Comparison of ENCODE assay signal across 8 cellular contexts in genomic region chr18:79393181-79393598, GRCh38. TPM values are rescaled to one million over a fixed set of nuclear protein-coding genes. Genes with fewer than 3 reads are reported as not detected.
A peak's percentile ranks its signal among the peaks of the same experiment; 100 is the strongest.
DNase-seq lines count a peak whose midpoint lies in the region; ATAC-seq lines count a peak whose summit lies in the region.

No MANE protein-coding gene starts in this region.

- DNase-seq in activated naive CD4-positive, alpha-beta T cell treated with anti-CD3 and anti-CD28 coated beads for 36 hours = peak; percentile 37
- DNase-seq in activated naive CD4-positive, alpha-beta T cell treated with Interleukin-2 at 50 U/mL for 16 hours = no peak
- peak; percentile 30 to 61 for DNase-seq in activated naive CD4-positive, alpha-beta T cell treated with anti-CD3 and anti-CD28 coated beads, Interleukin-2, amount 50 U/mL, for 72 hours (ENCODE audit: low spot score in 2 of 2)
- DNase-seq in iPS DF 6.9 (ENCODE audit: low read depth, low spot score) = no peak
- no peak for DNase-seq in cerebellar nuclear complex (lab: John Stamatoyannopoulos, UW)
- no peak for DNase-seq in SKM-1 treated with dmso at 0.1 percent for 144 hours (lab: John Stamatoyannopoulos, UW; ENCODE audit: unreplicated experiment)

- H3K4me1 ChIP-seq in iPS DF 6.9 (ENCODE audit: control insufficient read depth, insufficient read depth, low read length) (peaks cover 7% of the 10 kb centered on the region), subcutaneous abdominal adipose tissue (ENCODE audit: control insufficient read depth in 5 of 5, insufficient read depth in 5 of 5, low read length in 5 of 5) (peaks cover 3 to 25% (median 22%) of the 10 kb centered on the region in 5 donors)

- H3K27me3 ChIP-seq in iPS DF 6.9 (ENCODE audit: control insufficient read depth, insufficient read depth, low read length) = peaks cover 39% of the 10 kb centered on the region
- H3K27me3 ChIP-seq in subcutaneous abdominal adipose tissue (ENCODE audit: control insufficient read depth in 5 of 5, insufficient read depth in 4 of 5, low read length in 5 of 5) = peaks cover 8 to 22% (median 18%) of the 10 kb centered on the region in 5 donors

- peak overlapping the region in 4 of 5 donors; percentile 12 to 83 (median 54) for H3K9ac ChIP-seq in subcutaneous abdominal adipose tissue (ENCODE audit: low read length in 5 of 5)

- CTCF ChIA-PET in activated naive CD4-positive, alpha-beta T cell treated with anti-CD3 and anti-CD28 coated beads for 36 hours (lab: Charles Lee) = interaction anchor here (0.9 to 4.9 kb wide), 5 partner anchors 8 to 137 kb away, joined by 3 to 57 read pairs (median 5); no protein-coding TSS in a partner anchor

- H3K27ac ChIP-seq in iPS DF 6.9 (ENCODE audit: low read length) = no peak overlapping the region
- H3K27ac ChIP-seq in subcutaneous abdominal adipose tissue (ENCODE audit: low read depth, low read length) = peak overlapping the region; percentile 82

- no CpG with 5 or more reads among the region's 30 CpGs for WGBS in iPS DF 6.9 (ENCODE audit: insufficient coverage, insufficient read length)

- H3K9me3 Mint-ChIP-seq in activated naive CD4-positive, alpha-beta T cell treated with anti-CD3 and anti-CD28 coated beads for 36 hours = no peaks in the 10 kb centered on the region
- no peaks in the 10 kb centered on the region for H3K9me3 Mint-ChIP-seq in activated naive CD4-positive, alpha-beta T cell treated with anti-CD3 and anti-CD28 coated beads, Interleukin-2, amount 50 U/mL, for 72 hours

- H3K4me3 ChIP-seq in iPS DF 6.9 (ENCODE audit: low read length) = peak overlapping the region; percentile 39; the same call in 1 of the 2 replicates
- peak overlapping the region; percentile 4 to 68 (median 57) for H3K4me3 ChIP-seq in subcutaneous abdominal adipose tissue (ENCODE audit: low read depth in 1 of 5, low read length in 5 of 5)

- peak overlapping the region; percentile 74 for H3K4me3 Mint-ChIP-seq in activated naive CD4-positive, alpha-beta T cell treated with anti-CD3 and anti-CD28 coated beads for 36 hours

- H3K4me1 Mint-ChIP-seq in activated naive CD4-positive, alpha-beta T cell treated with anti-CD3 and anti-CD28 coated beads for 36 hours (ENCODE audit: low read depth) = peaks cover 27% of the 10 kb centered on the region

- peak overlapping the region; percentile 67 for H3K27ac Mint-ChIP-seq in activated naive CD4-positive, alpha-beta T cell treated with anti-CD3 and anti-CD28 coated beads for 36 hours
- H3K27ac Mint-ChIP-seq in activated naive CD4-positive, alpha-beta T cell treated with anti-CD3 and anti-CD28 coated beads, Interleukin-2, amount 50 U/mL, for 72 hours = peak overlapping the region; percentile 87 to 93

- intact Hi-C loops in activated naive CD4-positive, alpha-beta T cell treated with anti-CD3 and anti-CD28 coated beads for 36 hours (cut with micrococcal nuclease) = loop anchor here (1.0 to 10.0 kb wide), 2 partner anchors 14 to 752 kb away; no protein-coding TSS in a partner anchor

- peak; percentile 1 to 2 for ATAC-seq in activated naive CD4-positive, alpha-beta T cell treated with anti-CD3 and anti-CD28 coated beads, Interleukin-2, amount 50 U/mL, for 72 hours
- no peak for ATAC-seq in GM18867 (IDR thresholded peaks at IDR 0.05; ENCODE audit: unreplicated experiment)

- H3K36me3 Mint-ChIP-seq in activated naive CD4-positive, alpha-beta T cell treated with anti-CD3 and anti-CD28 coated beads for 36 hours (ENCODE audit: low read depth) = peaks cover 7% of the 10 kb centered on the region
- peaks cover 1 to 14% of the 10 kb centered on the region in 2 donors for H3K36me3 Mint-ChIP-seq in activated naive CD4-positive, alpha-beta T cell treated with anti-CD3 and anti-CD28 coated beads, Interleukin-2, amount 50 U/mL, for 72 hours

- H3K9me3 ChIP-seq in iPS DF 6.9 (ENCODE audit: control insufficient read depth, insufficient read depth, low read length) (no peaks in the 10 kb centered on the region), subcutaneous abdominal adipose tissue (ENCODE audit: control insufficient read depth in 5 of 5, low read length in 5 of 5) (no peaks in the 10 kb centered on the region)

- H3K27me3 Mint-ChIP-seq in activated naive CD4-positive, alpha-beta T cell treated with anti-CD3 and anti-CD28 coated beads for 36 hours (ENCODE audit: low read depth) = peaks cover 5% of the 10 kb centered on the region

- H3K36me3 ChIP-seq in iPS DF 6.9 (ENCODE audit: control insufficient read depth, insufficient read depth, low read length) (no peaks in the 10 kb centered on the region), subcutaneous abdominal adipose tissue (ENCODE audit: control insufficient read depth in 5 of 5, insufficient read depth in 5 of 5, low read length in 5 of 5) (no peaks in the 10 kb centered on the region)

RNA-seq across cellular contexts. Expression of gene NFATC1, which starts 2.5 kb away (rescaled TPM):
- total RNA-seq in activated naive CD4-positive, alpha-beta T cell treated with anti-CD3 and anti-CD28 coated beads for 36 hours = 10 to 100 TPM; 77.8 to 79.4 TPM
- total RNA-seq in activated naive CD4-positive, alpha-beta T cell treated with anti-CD3 and anti-CD28 coated beads, Interleukin-2, amount 50 U/mL, for 72 hours = 10 to 100 TPM; 89.4 to 94.8 TPM

Comparison
In these comparisons a context has a peak if more than half of its experiments do, and no peak if none do; other contexts are left out.
1. DNase-seq: peak in activated naive CD4-positive, alpha-beta T cell treated with anti-CD3 and anti-CD28 coated beads for 36 hours (single experiment) and activated naive CD4-positive, alpha-beta T cell treated with anti-CD3 and anti-CD28 coated beads, Interleukin-2, amount 50 U/mL, for 72 hours (2 of 2); none in activated naive CD4-positive, alpha-beta T cell treated with Interleukin-2 at 50 U/mL for 16 hours (single experiment), iPS DF 6.9 (single experiment), cerebellar nuclear complex (0 of 2) and SKM-1 treated with dmso at 0.1 percent for 144 hours (single experiment).